In the genomic region with DNA sequence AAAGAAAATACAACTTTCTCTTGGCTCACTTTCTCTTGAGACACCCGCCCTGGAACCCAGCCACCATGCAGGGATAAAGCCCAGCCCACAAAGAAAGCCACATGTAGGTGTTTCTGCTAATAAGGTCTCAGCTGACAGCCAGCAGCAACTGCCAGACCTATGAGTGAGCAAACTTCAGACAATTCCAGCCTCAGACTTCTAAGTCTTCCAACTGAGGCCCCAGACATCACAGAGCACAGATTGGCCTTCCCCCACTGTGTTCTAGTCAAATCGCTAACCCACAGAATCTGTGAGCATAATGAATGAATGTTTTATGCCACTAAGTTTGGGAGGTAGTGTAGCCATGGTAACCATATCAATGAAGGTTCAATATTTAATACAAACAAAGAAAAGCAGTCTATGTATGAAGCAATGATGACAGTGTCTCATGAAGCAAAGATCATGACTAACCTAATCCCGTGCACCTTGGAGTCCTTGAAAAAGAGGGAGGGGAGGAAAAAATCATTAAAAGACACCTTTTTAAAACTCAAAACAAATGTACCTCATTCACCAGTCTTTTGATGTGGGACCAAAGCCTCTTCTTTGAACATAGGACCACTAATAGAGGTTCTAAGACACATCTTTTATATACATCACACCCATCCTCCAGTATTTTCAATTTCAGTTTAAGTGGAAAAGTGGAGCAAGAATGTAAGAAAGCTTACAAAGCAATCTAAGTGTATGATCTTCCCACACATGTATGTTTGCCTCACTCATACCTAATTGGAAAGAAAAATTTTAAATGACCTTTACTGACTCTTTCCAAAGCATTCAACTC, we compare ENCODE assay signal across 12 cellular contexts.
DNase-seq lines count a peak whose midpoint lies in the region; TF ChIP-seq lines count a peak whose summit lies in the region.
"Had no signal": no experiment of that assay in that cellular context is flagged by ENCODE, and none has a peak within 500 bp of the region (broad histone marks: within the 10 kb centered on the region; RNA-seq: fewer than 3 reads in every experiment).

No MANE protein-coding gene starts in this region.

- no peak overlapping the region for H3K27ac ChIP-seq in brain microvascular endothelial cell
- H3K27ac ChIP-seq: SJCRH30, upper lobe of left lung had no signal

- DNase-seq in activated CD8-positive, alpha-beta memory T cell treated with anti-CD3 and anti-CD28 coated beads for 24 hours: peak; percentile 68
- no peak for DNase-seq in activated CD8-positive, alpha-beta memory T cell treated with anti-CD3 and anti-CD28 coated beads, Interleukin-2, amount 50 U/mL, for 4 hours
- DNase-seq in T-helper 2 cell (peak in 3 of 5 experiments; percentile 22 to 50 (median 26)), brain microvascular endothelial cell (peak; percentile 9), HK-2 (ENCODE audit: unreplicated experiment) (no peak), CD1c-positive myeloid dendritic cell (ENCODE audit: extremely low spot score) (no peak), HCEC 1CT (no peak)
- DNase-seq in stimulated activated CD4-positive, alpha-beta T cell treated with anti-CD3 and anti-CD28 coated beads, Interleukin-4, amount 100 ng/mL, for 24 hours: peak; percentile 67
- DNase-seq: ACHN, NCI-H345, SJCRH30, upper lobe of left lung had no signal

- no peaks in the 10 kb centered on the region for H3K36me3 ChIP-seq in brain microvascular endothelial cell (replicated peaks)

- TF ChIP-seq CTCF in brain microvascular endothelial cell (IDR thresholded peaks at IDR 0.05; ENCODE audit: low read depth, low read length, missing control alignments): no peak

- H3K4me3 ChIP-seq in brain microvascular endothelial cell (ENCODE audit: low read depth, low read length): no peak overlapping the region
- H3K4me3 ChIP-seq: SJCRH30, upper lobe of left lung had no signal

- no peaks in the 10 kb centered on the region for H3K27me3 ChIP-seq in brain microvascular endothelial cell (replicated peaks)
- H3K27me3 ChIP-seq: SJCRH30, upper lobe of left lung had no signal

- in situ Hi-C loops in brain microvascular endothelial cell (cut with HindIII; ENCODE audit: low pct_ligation_motif_present, low sequenced_read_pairs): no loop called here

Comparison
In these comparisons a context has a peak if more than half of its experiments do, and no peak if none do; other contexts are left out.
1. DNase-seq: peak in activated CD8-positive, alpha-beta memory T cell treated with anti-CD3 and anti-CD28 coated beads for 24 hours (single experiment), T-helper 2 cell (3 of 5), brain microvascular endothelial cell (single experiment) and stimulated activated CD4-positive, alpha-beta T cell treated with anti-CD3 and anti-CD28 coated beads, Interleukin-4, amount 100 ng/mL, for 24 hours (single experiment); none in activated CD8-positive, alpha-beta memory T cell treated with anti-CD3 and anti-CD28 coated beads, Interleukin-2, amount 50 U/mL, for 4 hours (single experiment), HK-2 (single experiment), CD1c-positive myeloid dendritic cell (single experiment) and HCEC 1CT (single experiment).